In genomic region chr16:11698271-11698689, GRCh38 we compare ENCODE assay signal across 9 cellular contexts.
DNase-seq lines count a peak whose midpoint lies in the region; ATAC-seq and TF ChIP-seq lines count a peak whose summit lies in the region.
"Had no signal": no experiment of that assay in that cellular context is flagged by ENCODE, and none has a peak within 500 bp of the region (broad histone marks: within the 10 kb centered on the region; RNA-seq: fewer than 3 reads in every experiment).

No MANE protein-coding gene starts in this region.

- no peak for TF ChIP-seq CTCF in coronary artery (IDR thresholded peaks at IDR 0.05)

- peak; percentile 39; the same call in 1 of the 3 replicates for ATAC-seq in SK-N-SH treated with all-trans-retinoic acid at 6 μM for 48 hours
- ATAC-seq in GM21825 (IDR thresholded peaks at IDR 0.05; ENCODE audit: unreplicated experiment): no peak
- no peak for ATAC-seq in GM21737 (IDR thresholded peaks at IDR 0.05; ENCODE audit: unreplicated experiment)

- DNase-seq in activated CD8-positive, alpha-beta memory T cell treated with anti-CD3 and anti-CD28 coated beads for 24 hours: peak; percentile 62
- DNase-seq in activated CD8-positive, alpha-beta memory T cell treated with anti-CD3 and anti-CD28 coated beads, Interleukin-2, amount 50 U/mL, for 48 hours: no peak
- DNase-seq in coronary artery (ENCODE audit: low spot score) (peak; percentile 35), HuH-7.5 (ENCODE audit: low spot score) (no peak)
- DNase-seq in stimulated activated CD4-positive, alpha-beta T cell treated with anti-CD3 and anti-CD28 coated beads, Interleukin-4, amount 100 ng/mL, for 24 hours: peak; percentile 18

- no peak overlapping the region for H3K27ac ChIP-seq in coronary artery
- H3K27ac ChIP-seq: C4-2B had no signal

- no peak overlapping the region for H3K4me3 ChIP-seq in coronary artery

TF ChIP-seq in SK-N-SH treated with all-trans-retinoic acid at 6 μM for 48 hours, 23 proteins besides CTCF, POLR2A, EP300 and RAD21:
- TF ChIP-seq ZFP3 (CRISPR knock-in tag; IDR thresholded peaks at IDR 0.05) (no peak), PATZ1 (CRISPR knock-in tag; IDR thresholded peaks at IDR 0.05; ENCODE audit: borderline replicate concordance) (no peak), TSHZ2 (CRISPR knock-in tag; IDR thresholded peaks at IDR 0.05) (no peak), ZNF70 (CRISPR knock-in tag; IDR thresholded peaks at IDR 0.05) (no peak), CSRNP3 (CRISPR knock-in tag; IDR thresholded peaks at IDR 0.05) (no peak), BACH2 (CRISPR knock-in tag; IDR thresholded peaks at IDR 0.05; ENCODE audit: borderline replicate concordance) (no peak), POU6F1 (CRISPR knock-in tag; IDR thresholded peaks at IDR 0.05; ENCODE audit: borderline replicate concordance, low read depth) (no peak), ISL1 (CRISPR knock-in tag; IDR thresholded peaks at IDR 0.05) (no peak), PPARA (CRISPR knock-in tag; IDR thresholded peaks at IDR 0.05; ENCODE audit: borderline replicate concordance) (no peak), ZFP30 (CRISPR knock-in tag; IDR thresholded peaks at IDR 0.05) (no peak), RARB (CRISPR knock-in tag; IDR thresholded peaks at IDR 0.05) (no peak)

Comparison
In these comparisons a context has a peak if more than half of its experiments do, and no peak if none do; other contexts are left out.
1. DNase-seq: peak in activated CD8-positive, alpha-beta memory T cell treated with anti-CD3 and anti-CD28 coated beads for 24 hours (single experiment), coronary artery (single experiment) and stimulated activated CD4-positive, alpha-beta T cell treated with anti-CD3 and anti-CD28 coated beads, Interleukin-4, amount 100 ng/mL, for 24 hours (single experiment); none in activated CD8-positive, alpha-beta memory T cell treated with anti-CD3 and anti-CD28 coated beads, Interleukin-2, amount 50 U/mL, for 48 hours (single experiment) and HuH-7.5 (single experiment).